In genomic region chr4:82376109-82376508, GRCh38 we compare ENCODE assay signal across 12 cellular contexts. TPM values are rescaled to one million over a fixed set of nuclear protein-coding genes. Genes with fewer than 3 reads are reported as not detected.
DNase-seq lines count a peak whose midpoint lies in the region; ATAC-seq lines count a peak whose summit lies in the region.
"Had no signal": no experiment of that assay in that cellular context is flagged by ENCODE, and none has a peak within 500 bp of the region (broad histone marks: within the 10 kb centered on the region; RNA-seq: fewer than 3 reads in every experiment).

No MANE protein-coding gene starts in this region.

- H3K79me1 ChIP-seq in mesendoderm (ENCODE audit: low read length), result peaks cover 9% of the 10 kb centered on the region

- H2BK5ac ChIP-seq in mesendoderm (ENCODE audit: low read length), result no peak overlapping the region

- peaks cover 14% of the 10 kb centered on the region for H3K36me3 ChIP-seq in BLaER1
- no peaks in the 10 kb centered on the region for H3K36me3 ChIP-seq in GM23248 (ENCODE audit: low read depth)
- H3K36me3 ChIP-seq in mesendoderm (ENCODE audit: control insufficient read depth, insufficient read depth, low read length), result no peaks in the 10 kb centered on the region

- peaks cover 27% of the 10 kb centered on the region for H3K36me3 Mint-ChIP-seq in activated T-helper 1 cell treated with anti-CD3 and anti-CD28 coated beads, Interleukin-12 subunit alpha, Interleukin-12 subunit beta, Interleukin-2, Interleukin-4 antibody, amounts not matched to agents 30 ng/mL and 10 ng/mL and 1 ng/mL, durations not matched to agents 14 hours and 24 hours and 36 hours (ENCODE audit: low read depth)

- H3K4me3 Mint-ChIP-seq in activated T-helper 1 cell treated with anti-CD3 and anti-CD28 coated beads, Interleukin-12 subunit alpha, Interleukin-12 subunit beta, Interleukin-2, Interleukin-4 antibody, amounts not matched to agents 30 ng/mL and 10 ng/mL and 1 ng/mL, durations not matched to agents 14 hours and 24 hours and 36 hours, result peak overlapping the region; percentile 99

- H3K27me3 ChIP-seq in BLaER1, result no peaks in the 10 kb centered on the region
- no peaks in the 10 kb centered on the region for H3K27me3 ChIP-seq in GM23248 (replicated peaks; ENCODE audit: insufficient read depth)
- H3K27me3 ChIP-seq in mesendoderm (ENCODE audit: insufficient read depth, low read length, poor library complexity), result no peaks in the 10 kb centered on the region
- H3K27me3 ChIP-seq: esophagus muscularis mucosa had no signal

- H3K27ac Mint-ChIP-seq in activated T-helper 1 cell treated with anti-CD3 and anti-CD28 coated beads, Interleukin-12 subunit alpha, Interleukin-12 subunit beta, Interleukin-2, Interleukin-4 antibody, amounts not matched to agents 30 ng/mL and 10 ng/mL and 1 ng/mL, durations not matched to agents 14 hours and 24 hours and 36 hours, result no peak overlapping the region

- H3K18ac ChIP-seq in mesendoderm (ENCODE audit: low read length), result no peak overlapping the region

- H3K4me2 ChIP-seq in BLaER1, result peak overlapping the region; percentile 78
- H3K4me2 ChIP-seq in GM23248 (ENCODE audit: unreplicated experiment), result peak overlapping the region; percentile 91
- H3K4me2 ChIP-seq in mesendoderm (ENCODE audit: low read length), result peak overlapping the region; percentile 34

- H2BK120ac ChIP-seq in mesendoderm (ENCODE audit: low read depth, low read length), result no peak overlapping the region

- H3K9ac ChIP-seq in BLaER1, result peak overlapping the region; percentile 100; the same call in 1 of the 2 replicates
- H3K9ac ChIP-seq in GM23248, result no peak overlapping the region
- peak overlapping the region; percentile 45 for H3K9ac ChIP-seq in mesendoderm (ENCODE audit: low read length)

- peaks cover 2% of the 10 kb centered on the region for H3K27me3 Mint-ChIP-seq in activated T-helper 1 cell treated with anti-CD3 and anti-CD28 coated beads, Interleukin-12 subunit alpha, Interleukin-12 subunit beta, Interleukin-2, Interleukin-4 antibody, amounts not matched to agents 30 ng/mL and 10 ng/mL and 1 ng/mL, durations not matched to agents 14 hours and 24 hours and 36 hours (ENCODE audit: insufficient read depth)

- peaks cover 14% of the 10 kb centered on the region for H3K4me1 ChIP-seq in BLaER1
- H3K4me1 ChIP-seq in GM23248 (ENCODE audit: insufficient read depth), result peaks cover 10% of the 10 kb centered on the region
- H3K4me1 ChIP-seq in mesendoderm (ENCODE audit: control insufficient read depth, low read depth, low read length), result peaks cover 4% of the 10 kb centered on the region

- H2AK5ac ChIP-seq in mesendoderm (ENCODE audit: low read length), result no peak overlapping the region

- peak overlapping the region; percentile 64 for H3K56ac ChIP-seq in mesendoderm (ENCODE audit: low read length)

- intact Hi-C loops in activated T-helper 1 cell treated with anti-CD3 and anti-CD28 coated beads, Interleukin-12 subunit alpha, Interleukin-12 subunit beta, Interleukin-2, Interleukin-4 antibody, amounts not matched to agents 30 ng/mL and 10 ng/mL and 1 ng/mL, durations not matched to agents 14 hours and 24 hours and 36 hours (cut with micrococcal nuclease), result loop anchor here (10.0 kb wide), 1 partner anchor 979 kb away; no protein-coding TSS in a partner anchor

- H3K9me3 ChIP-seq in BLaER1 (peaks cover 19% of the 10 kb centered on the region), GM23248 (ENCODE audit: low read depth) (no peaks in the 10 kb centered on the region)
- H3K9me3 ChIP-seq: esophagus muscularis mucosa had no signal

- H4K5ac ChIP-seq in mesendoderm (ENCODE audit: low read length), result no peak overlapping the region

- H4K20me1 ChIP-seq in BLaER1 (peaks cover 26% of the 10 kb centered on the region), GM23248 (ENCODE audit: insufficient read depth) (peaks cover 17% of the 10 kb centered on the region)

- H3K23ac ChIP-seq in mesendoderm (ENCODE audit: low read length), result no peak overlapping the region

- H3K27ac ChIP-seq in BLaER1, result no peak overlapping the region
- no peak overlapping the region for H3K27ac ChIP-seq in GM23248
- H3K27ac ChIP-seq in mesendoderm (ENCODE audit: low read depth, low read length), result no peak overlapping the region

- no peaks in the 10 kb centered on the region for H3K9me2 ChIP-seq in GM23248 (ENCODE audit: insufficient read depth)

- H2AFZ ChIP-seq in GM23248, result no peak overlapping the region

- peaks cover 18% of the 10 kb centered on the region for H3K4me1 Mint-ChIP-seq in activated T-helper 1 cell treated with anti-CD3 and anti-CD28 coated beads, Interleukin-12 subunit alpha, Interleukin-12 subunit beta, Interleukin-2, Interleukin-4 antibody, amounts not matched to agents 30 ng/mL and 10 ng/mL and 1 ng/mL, durations not matched to agents 14 hours and 24 hours and 36 hours (ENCODE audit: low read depth)

- no peak overlapping the region for H2BK15ac ChIP-seq in mesendoderm (replicated peaks; ENCODE audit: low read depth)

- no peak for DNase-seq in GM23248
- no peak for DNase-seq in activated T-helper 1 cell treated with anti-CD3 and anti-CD28 coated beads, Interleukin-12 subunit alpha, Interleukin-12 subunit beta, Interleukin-2, Interleukin-4 antibody, amounts not matched to agents 30 ng/mL and 10 ng/mL and 1 ng/mL, durations not matched to agents 14 hours and 24 hours and 36 hours (ENCODE audit: low spot score)
- no peak for DNase-seq in mesendoderm
- no peak for DNase-seq in cerebellar nuclear complex (lab: John Stamatoyannopoulos, UW)
- DNase-seq in dedifferentiated amniotic fluid mesenchymal stem cell (ENCODE audit: extremely low spot score), result no peak
- DNase-seq in globus pallidus (ENCODE audit: low spot score), result no peak
- DNase-seq: activated CD4-positive, CD25-positive, alpha-beta regulatory T cell; NCI-H146 had no signal

- in situ Hi-C loops in GM23248 (cut with MboI), result no loop called here

- no peak for ATAC-seq in GM18519 (IDR thresholded peaks at IDR 0.05; ENCODE audit: low FRiP score, unreplicated experiment)

- H4K8ac ChIP-seq in mesendoderm (ENCODE audit: low read depth, low read length), result no peak overlapping the region

- 66 to 71% methylated on average over 4 of the region's 4 CpGs for WGBS in GM23248 (ENCODE audit: low coverage in 1 of 2, low lambda C conversion rate in 2 of 2, missing lambda C conversion rate in 2 of 2), 2 experiments
- no CpG with 5 or more reads among the region's 4 CpGs for WGBS in mesendoderm (ENCODE audit: extremely low coverage, insufficient coverage, low lambda C conversion rate)

- no peak overlapping the region for H3K4ac ChIP-seq in mesendoderm (ENCODE audit: low read depth, low read length)

- peaks cover 21% of the 10 kb centered on the region for H3F3A ChIP-seq in GM23248 (ENCODE audit: insufficient read depth)

- H3K9me3 Mint-ChIP-seq in activated T-helper 1 cell treated with anti-CD3 and anti-CD28 coated beads, Interleukin-12 subunit alpha, Interleukin-12 subunit beta, Interleukin-2, Interleukin-4 antibody, amounts not matched to agents 30 ng/mL and 10 ng/mL and 1 ng/mL, durations not matched to agents 14 hours and 24 hours and 36 hours, result no peaks in the 10 kb centered on the region

- peak overlapping the region; percentile 97; the same call in 1 of the 2 replicates for H3K4me3 ChIP-seq in BLaER1
- peak overlapping the region; percentile 98 for H3K4me3 ChIP-seq in GM23248
- H3K4me3 ChIP-seq in mesendoderm (ENCODE audit: low read length), result no peak overlapping the region
- H3K4me3 ChIP-seq: lung had no signal

- H3K79me2 ChIP-seq in GM23248 (ENCODE audit: insufficient read depth) (peaks cover 72% of the 10 kb centered on the region), mesendoderm (ENCODE audit: control insufficient read depth, insufficient read depth, low read length) (peaks cover 44% of the 10 kb centered on the region)

RNA-seq across cellular contexts. Expression of gene HNRNPD, which starts 2.3 kb away (rescaled TPM):
- total RNA-seq in GM23248 (2014; rRNA removed; shearing (Covaris generic)), result 19.5 and 31.2 TPM in 2 replicates
- 115 and 118 TPM in 2 replicates for polyA plus RNA-seq in GM23248 (2016; fragmentation: Nextera tagmentation; extraction: Ambion mirVana)
- 434 and 438 TPM in 2 replicates for total RNA-seq in activated T-helper 1 cell treated with anti-CD3 and anti-CD28 coated beads, Interleukin-12 subunit alpha, Interleukin-12 subunit beta, Interleukin-2, Interleukin-4 antibody, amounts not matched to agents 30 ng/mL and 10 ng/mL and 1 ng/mL, durations not matched to agents 14 hours and 24 hours and 36 hours
- polyA plus RNA-seq in mesendoderm (2013, experiment 1 of 2), result 767 TPM
- polyA plus RNA-seq in mesendoderm (2013, experiment 2 of 2), result 774 TPM

RNA-seq across cellular contexts. Expression of gene HNRNPDL, which starts 54.2 kb away (rescaled TPM):
- 150 and 163 TPM in 2 replicates for total RNA-seq in GM23248 (2014; rRNA removed; shearing (Covaris generic))
- polyA plus RNA-seq in GM23248 (2016; fragmentation: Nextera tagmentation; extraction: Ambion mirVana), result 130 and 132 TPM in 2 replicates
- total RNA-seq in activated T-helper 1 cell treated with anti-CD3 and anti-CD28 coated beads, Interleukin-12 subunit alpha, Interleukin-12 subunit beta, Interleukin-2, Interleukin-4 antibody, amounts not matched to agents 30 ng/mL and 10 ng/mL and 1 ng/mL, durations not matched to agents 14 hours and 24 hours and 36 hours, result 498 and 514 TPM in 2 replicates
- 533 TPM for polyA plus RNA-seq in mesendoderm (2013, experiment 1 of 2)
- 528 TPM for polyA plus RNA-seq in mesendoderm (2013, experiment 2 of 2)

RNA-seq across cellular contexts. Expression of gene ENOPH1, which starts 54.3 kb away (rescaled TPM):
- 34.0 and 41.4 TPM in 2 replicates for total RNA-seq in GM23248 (2014; rRNA removed; shearing (Covaris generic))
- polyA plus RNA-seq in GM23248 (2016; fragmentation: Nextera tagmentation; extraction: Ambion mirVana), result 35.6 and 36.9 TPM in 2 replicates
- 60.8 and 61.5 TPM in 2 replicates for total RNA-seq in activated T-helper 1 cell treated with anti-CD3 and anti-CD28 coated beads, Interleukin-12 subunit alpha, Interleukin-12 subunit beta, Interleukin-2, Interleukin-4 antibody, amounts not matched to agents 30 ng/mL and 10 ng/mL and 1 ng/mL, durations not matched to agents 14 hours and 24 hours and 36 hours
- 65.7 TPM for polyA plus RNA-seq in mesendoderm (2013, experiment 1 of 2)
- 66.6 TPM for polyA plus RNA-seq in mesendoderm (2013, experiment 2 of 2)

Comparison
In these comparisons a context has a peak if more than half of its experiments do, and no peak if none do; other contexts are left out.
1. H3K4me2 ChIP-seq: peak in every context shown above with its lines; median percentile 91 in GM23248; 78 in BLaER1; 34 in mesendoderm.
2. RNA of gene HNRNPD, which starts 2.3 kb away (total RNA-seq): 434 to 438 TPM in activated T-helper 1 cell treated with anti-CD3 and anti-CD28 coated beads, Interleukin-12 subunit alpha, Interleukin-12 subunit beta, Interleukin-2, Interleukin-4 antibody, amounts not matched to agents 30 ng/mL and 10 ng/mL and 1 ng/mL, durations not matched to agents 14 hours and 24 hours and 36 hours; 19.5 to 31.2 TPM in GM23248; every median in the first group is over 10 times any median in the second.